1 cellular context compared by ENCODE assay signal in the genomic region with DNA sequence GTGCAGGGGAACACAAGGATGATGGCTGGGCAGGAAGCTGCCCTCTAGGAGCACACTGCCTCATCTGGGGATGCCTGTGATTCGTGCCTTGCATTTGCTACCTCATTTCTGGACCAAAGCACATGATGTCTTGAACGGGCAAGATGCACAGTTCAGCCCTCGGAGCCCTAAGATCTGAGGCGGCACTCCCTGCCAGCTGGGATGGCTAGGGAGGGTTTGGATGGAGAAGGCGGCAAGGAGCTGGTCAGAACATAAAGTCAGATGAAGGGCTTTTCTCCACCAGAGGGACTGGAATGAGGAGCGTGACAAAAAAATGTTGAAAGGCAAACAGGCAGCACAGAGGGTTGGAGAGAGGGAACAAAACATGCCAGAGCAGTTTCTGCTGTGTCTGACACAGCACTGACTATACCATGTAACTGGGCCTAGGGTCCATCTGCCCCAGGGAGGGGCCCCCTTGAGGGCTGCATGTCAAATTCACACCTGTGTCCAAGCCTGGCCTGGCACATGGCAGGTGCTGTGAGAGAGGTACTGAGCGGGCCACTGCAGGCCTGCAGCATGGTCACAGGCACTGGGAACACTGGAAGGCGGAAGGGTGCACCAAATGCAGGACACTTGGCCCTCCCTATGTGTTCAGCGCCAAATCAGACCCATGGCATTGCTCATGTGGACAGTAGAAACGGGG.
TF ChIP-seq lines count a peak whose summit lies in the region.

No MANE protein-coding gene starts in this region.

TF ChIP-seq in GM23338, 12 proteins besides CTCF, POLR2A, EP300 and RAD21 (continued from another document):
- TF ChIP-seq, protein P1, sequence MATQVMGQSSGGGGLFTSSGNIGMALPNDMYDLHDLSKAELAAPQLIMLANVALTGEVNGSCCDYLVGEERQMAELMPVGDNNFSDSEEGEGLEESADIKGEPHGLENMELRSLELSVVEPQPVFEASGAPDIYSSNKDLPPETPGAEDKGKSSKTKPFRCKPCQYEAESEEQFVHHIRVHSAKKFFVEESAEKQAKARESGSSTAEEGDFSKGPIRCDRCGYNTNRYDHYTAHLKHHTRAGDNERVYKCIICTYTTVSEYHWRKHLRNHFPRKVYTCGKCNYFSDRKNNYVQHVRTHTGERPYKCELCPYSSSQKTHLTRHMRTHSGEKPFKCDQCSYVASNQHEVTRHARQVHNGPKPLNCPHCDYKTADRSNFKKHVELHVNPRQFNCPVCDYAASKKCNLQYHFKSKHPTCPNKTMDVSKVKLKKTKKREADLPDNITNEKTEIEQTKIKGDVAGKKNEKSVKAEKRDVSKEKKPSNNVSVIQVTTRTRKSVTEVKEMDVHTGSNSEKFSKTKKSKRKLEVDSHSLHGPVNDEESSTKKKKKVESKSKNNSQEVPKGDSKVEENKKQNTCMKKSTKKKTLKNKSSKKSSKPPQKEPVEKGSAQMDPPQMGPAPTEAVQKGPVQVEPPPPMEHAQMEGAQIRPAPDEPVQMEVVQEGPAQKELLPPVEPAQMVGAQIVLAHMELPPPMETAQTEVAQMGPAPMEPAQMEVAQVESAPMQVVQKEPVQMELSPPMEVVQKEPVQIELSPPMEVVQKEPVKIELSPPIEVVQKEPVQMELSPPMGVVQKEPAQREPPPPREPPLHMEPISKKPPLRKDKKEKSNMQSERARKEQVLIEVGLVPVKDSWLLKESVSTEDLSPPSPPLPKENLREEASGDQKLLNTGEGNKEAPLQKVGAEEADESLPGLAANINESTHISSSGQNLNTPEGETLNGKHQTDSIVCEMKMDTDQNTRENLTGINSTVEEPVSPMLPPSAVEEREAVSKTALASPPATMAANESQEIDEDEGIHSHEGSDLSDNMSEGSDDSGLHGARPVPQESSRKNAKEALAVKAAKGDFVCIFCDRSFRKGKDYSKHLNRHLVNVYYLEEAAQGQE (IDR thresholded peaks at IDR 0.05; ENCODE audit: unreplicated experiment): no peak
- no peak for TF ChIP-seq ZNF331 (CRISPR knock-in tag; IDR thresholded peaks at IDR 0.05; ENCODE audit: low read depth)
- no peak for TF ChIP-seq ZNF114 (CRISPR knock-in tag; IDR thresholded peaks at IDR 0.05)
- no peak for TF ChIP-seq EZH2phosphoT487 (IDR thresholded peaks at IDR 0.05; ENCODE audit: unreplicated experiment)
- TF ChIP-seq POLR2AphosphoS5 (IDR thresholded peaks at IDR 0.05; ENCODE audit: low read depth): no peak
- TF ChIP-seq, protein P2, sequence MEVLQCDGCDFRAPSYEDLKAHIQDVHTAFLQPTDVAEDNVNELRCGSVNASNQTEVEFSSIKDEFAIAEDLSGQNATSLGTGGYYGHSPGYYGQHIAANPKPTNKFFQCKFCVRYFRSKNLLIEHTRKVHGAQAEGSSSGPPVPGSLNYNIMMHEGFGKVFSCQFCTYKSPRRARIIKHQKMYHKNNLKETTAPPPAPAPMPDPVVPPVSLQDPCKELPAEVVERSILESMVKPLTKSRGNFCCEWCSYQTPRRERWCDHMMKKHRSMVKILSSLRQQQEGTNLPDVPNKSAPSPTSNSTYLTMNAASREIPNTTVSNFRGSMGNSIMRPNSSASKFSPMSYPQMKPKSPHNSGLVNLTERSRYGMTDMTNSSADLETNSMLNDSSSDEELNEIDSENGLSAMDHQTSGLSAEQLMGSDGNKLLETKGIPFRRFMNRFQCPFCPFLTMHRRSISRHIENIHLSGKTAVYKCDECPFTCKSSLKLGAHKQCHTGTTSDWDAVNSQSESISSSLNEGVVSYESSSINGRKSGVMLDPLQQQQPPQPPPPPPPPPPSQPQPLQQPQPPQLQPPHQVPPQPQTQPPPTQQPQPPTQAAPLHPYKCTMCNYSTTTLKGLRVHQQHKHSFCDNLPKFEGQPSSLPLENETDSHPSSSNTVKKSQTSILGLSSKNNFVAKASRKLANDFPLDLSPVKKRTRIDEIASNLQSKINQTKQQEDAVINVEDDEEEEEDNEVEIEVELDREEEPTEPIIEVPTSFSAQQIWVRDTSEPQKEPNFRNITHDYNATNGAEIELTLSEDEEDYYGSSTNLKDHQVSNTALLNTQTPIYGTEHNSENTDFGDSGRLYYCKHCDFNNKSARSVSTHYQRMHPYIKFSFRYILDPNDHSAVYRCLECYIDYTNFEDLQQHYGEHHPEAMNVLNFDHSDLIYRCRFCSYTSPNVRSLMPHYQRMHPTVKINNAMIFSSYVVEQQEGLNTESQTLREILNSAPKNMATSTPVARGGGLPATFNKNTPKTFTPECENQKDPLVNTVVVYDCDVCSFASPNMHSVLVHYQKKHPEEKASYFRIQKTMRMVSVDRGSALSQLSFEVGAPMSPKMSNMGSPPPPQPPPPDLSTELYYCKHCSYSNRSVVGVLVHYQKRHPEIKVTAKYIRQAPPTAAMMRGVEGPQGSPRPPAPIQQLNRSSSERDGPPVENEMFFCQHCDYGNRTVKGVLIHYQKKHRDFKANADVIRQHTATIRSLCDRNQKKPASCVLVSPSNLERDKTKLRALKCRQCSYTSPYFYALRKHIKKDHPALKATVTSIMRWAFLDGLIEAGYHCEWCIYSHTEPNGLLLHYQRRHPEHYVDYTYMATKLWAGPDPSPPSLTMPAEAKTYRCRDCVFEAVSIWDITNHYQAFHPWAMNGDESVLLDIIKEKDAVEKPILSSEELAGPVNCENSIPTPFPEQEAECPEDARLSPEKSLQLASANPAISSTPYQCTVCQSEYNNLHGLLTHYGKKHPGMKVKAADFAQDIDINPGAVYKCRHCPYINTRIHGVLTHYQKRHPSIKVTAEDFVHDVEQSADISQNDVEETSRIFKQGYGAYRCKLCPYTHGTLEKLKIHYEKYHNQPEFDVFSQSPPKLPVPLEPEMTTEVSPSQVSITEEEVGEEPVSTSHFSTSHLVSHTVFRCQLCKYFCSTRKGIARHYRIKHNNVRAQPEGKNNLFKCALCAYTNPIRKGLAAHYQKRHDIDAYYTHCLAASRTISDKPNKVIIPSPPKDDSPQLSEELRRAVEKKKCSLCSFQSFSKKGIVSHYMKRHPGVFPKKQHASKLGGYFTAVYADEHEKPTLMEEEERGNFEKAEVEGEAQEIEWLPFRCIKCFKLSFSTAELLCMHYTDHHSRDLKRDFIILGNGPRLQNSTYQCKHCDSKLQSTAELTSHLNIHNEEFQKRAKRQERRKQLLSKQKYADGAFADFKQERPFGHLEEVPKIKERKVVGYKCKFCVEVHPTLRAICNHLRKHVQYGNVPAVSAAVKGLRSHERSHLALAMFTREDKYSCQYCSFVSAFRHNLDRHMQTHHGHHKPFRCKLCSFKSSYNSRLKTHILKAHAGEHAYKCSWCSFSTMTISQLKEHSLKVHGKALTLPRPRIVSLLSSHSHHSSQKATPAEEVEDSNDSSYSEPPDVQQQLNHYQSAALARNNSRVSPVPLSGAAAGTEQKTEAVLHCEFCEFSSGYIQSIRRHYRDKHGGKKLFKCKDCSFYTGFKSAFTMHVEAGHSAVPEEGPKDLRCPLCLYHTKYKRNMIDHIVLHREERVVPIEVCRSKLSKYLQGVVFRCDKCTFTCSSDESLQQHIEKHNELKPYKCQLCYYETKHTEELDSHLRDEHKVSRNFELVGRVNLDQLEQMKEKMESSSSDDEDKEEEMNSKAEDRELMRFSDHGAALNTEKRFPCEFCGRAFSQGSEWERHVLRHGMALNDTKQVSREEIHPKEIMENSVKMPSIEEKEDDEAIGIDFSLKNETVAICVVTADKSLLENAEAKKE (CRISPR knock-in tag; IDR thresholded peaks at IDR 0.05): no peak
TF ChIP-seq in GM23338: peak in this region for 0.
